Comparison of ENCODE assay signal across 18 cellular contexts in genomic region chr5:173953528-173954090, GRCh38. TPM values are rescaled to one million over a fixed set of nuclear protein-coding genes. Genes with fewer than 3 reads are reported as not detected.
A peak's percentile ranks its signal among the peaks of the same experiment; 100 is the strongest.
DNase-seq lines count a peak whose midpoint lies in the region; ATAC-seq and TF ChIP-seq lines count a peak whose summit lies in the region.
"Had no signal": no experiment of that assay in that cellular context is flagged by ENCODE, and none has a peak within 500 bp of the region (broad histone marks: within the 10 kb centered on the region; RNA-seq: fewer than 3 reads in every experiment).

No MANE protein-coding gene starts in this region.

- DNase-seq in GM03348 (ENCODE audit: low spot score), result peak; percentile 32
- DNase-seq in adipocyte (ENCODE audit: low read depth), result peak; percentile 22
- no peak for DNase-seq in heart right ventricle
- peak; percentile 89 for DNase-seq in renal cortical epithelial cell (ENCODE audit: low read depth)
- DNase-seq in DMS79 treated with DMSO at 0.1 percent for 48 hours (lab: John Stamatoyannopoulos, UW), result no peak
- no peak for DNase-seq in HuH-7 (ENCODE audit: low spot score)
- DNase-seq: activated CD4-positive, CD25-positive, alpha-beta regulatory T cell treated with anti-CD3 and anti-CD28 coated beads, Interleukin-2, amount 50 U/mL, for 72 hours; activated T-cell treated with anti-CD3 and anti-CD28 coated beads, Interleukin-2, amount 50 U/mL, for 1 hour; CD4-positive, alpha-beta memory T cell; NCI-H2171 treated with DMSO at 0.1 percent for 48 hours; stimulated activated naive CD8-positive, alpha-beta T cell treated with anti-CD3 and anti-CD28 coated beads, Interleukin-15, Interleukin-2, amounts not matched to agents 100 U/mL and 50 U/mL, for 24 hours; T-helper 1 cell had no signal

- H3K4me3 ChIP-seq in adipocyte (ENCODE audit: low read length), result no peak overlapping the region
- H3K4me3 ChIP-seq in heart right ventricle, result no peak overlapping the region

- H3K36me3 ChIP-seq in adipocyte (ENCODE audit: control insufficient read depth, insufficient read depth, low read length, severe bottlenecking) (peaks cover 97% of the 10 kb centered on the region), heart right ventricle (peaks cover 0 to 100% (median 62%) of the 10 kb centered on the region in 9 donors)

- no peaks in the 10 kb centered on the region for H3K9me3 ChIP-seq in adipocyte (ENCODE audit: control insufficient read depth, low read length)
- no peaks in the 10 kb centered on the region for H3K9me3 ChIP-seq in heart right ventricle

- H3K9ac ChIP-seq in adipocyte (ENCODE audit: low read length), result no peak overlapping the region

- 67 to 68% methylated on average over 5 of the region's 5 CpGs for WGBS in heart right ventricle, 2 donors

- intact Hi-C loops in heart right ventricle (cut with DNase I), result loop anchor here in 2 of 10 donors (10.0 kb wide), 2 partner anchors 49 to 59 kb away; no protein-coding TSS in a partner anchor

- peak overlapping the region; percentile 40 to 86 (median 74) for H3K27ac ChIP-seq in heart right ventricle
- H3K27ac ChIP-seq: HL-60 had no signal

- no peak for TF ChIP-seq CTCF in heart right ventricle (IDR thresholded peaks at IDR 0.05)

- ATAC-seq in heart right ventricle (peak in 3 of 8 donors; percentile 23 to 64 (median 33)), GM21717 (IDR thresholded peaks at IDR 0.05; ENCODE audit: unreplicated experiment) (no peak), HG02610 (IDR thresholded peaks at IDR 0.05; ENCODE audit: unreplicated experiment) (no peak)
- ATAC-seq: HCT116; natural killer cell treated with Interleukin-12 subunit alpha and Interleukin-12 subunit beta and Interleukin-15 and Interleukin-18, amount 100 ng/mL, for 72 hours; sciatic nerve; stimulated activated naive CD8-positive, alpha-beta T cell treated with anti-CD3 and anti-CD28 coated beads, Interleukin-15, Interleukin-2, amounts not matched to agents 100 U/mL and 50 U/mL, for 24 hours had no signal

- H3K27me3 ChIP-seq in adipocyte (replicated peaks; ENCODE audit: control insufficient read depth, insufficient read depth, low read length), result no peaks in the 10 kb centered on the region
- H3K27me3 ChIP-seq in heart right ventricle, result no peaks in the 10 kb centered on the region

- H3K4me1 ChIP-seq in adipocyte (ENCODE audit: control insufficient read depth, insufficient read depth, low read length) (peaks cover 8% of the 10 kb centered on the region), heart right ventricle (peaks cover 0 to 59% (median 22%) of the 10 kb centered on the region in 9 donors)

RNA-seq across cellular contexts. Expression of gene C5orf47, which starts 35.4 kb away (rescaled TPM):
- total RNA-seq in heart right ventricle (under 1 TPM in 6 of 10 donors, not detected in 4; 0.09 to 0.31 (median 0.21) TPM), renal cortical epithelial cell (not detected in 2 replicates)
- under 1 TPM in 1 of 2 donors, not detected in 1; 0.09 TPM for polyA plus RNA-seq in heart right ventricle
- total RNA-seq: CD4-positive, alpha-beta memory T cell; natural killer cell treated with Interleukin-12 subunit alpha and Interleukin-12 subunit beta and Interleukin-15 and Interleukin-18, amount 100 ng/mL, for 72 hours; sciatic nerve had no signal
- polyA plus RNA-seq: CD4-positive, alpha-beta memory T cell had no signal

Comparison
In these comparisons a context has a peak if more than half of its experiments do, and no peak if none do; other contexts are left out.
1. DNase-seq: peak in GM03348 (single experiment), adipocyte (single experiment) and renal cortical epithelial cell (single experiment); none in heart right ventricle (0 of 2), DMS79 treated with DMSO at 0.1 percent for 48 hours (single experiment) and HuH-7 (single experiment).